ENCODE assay signal across 8 cellular contexts in the genomic region with DNA sequence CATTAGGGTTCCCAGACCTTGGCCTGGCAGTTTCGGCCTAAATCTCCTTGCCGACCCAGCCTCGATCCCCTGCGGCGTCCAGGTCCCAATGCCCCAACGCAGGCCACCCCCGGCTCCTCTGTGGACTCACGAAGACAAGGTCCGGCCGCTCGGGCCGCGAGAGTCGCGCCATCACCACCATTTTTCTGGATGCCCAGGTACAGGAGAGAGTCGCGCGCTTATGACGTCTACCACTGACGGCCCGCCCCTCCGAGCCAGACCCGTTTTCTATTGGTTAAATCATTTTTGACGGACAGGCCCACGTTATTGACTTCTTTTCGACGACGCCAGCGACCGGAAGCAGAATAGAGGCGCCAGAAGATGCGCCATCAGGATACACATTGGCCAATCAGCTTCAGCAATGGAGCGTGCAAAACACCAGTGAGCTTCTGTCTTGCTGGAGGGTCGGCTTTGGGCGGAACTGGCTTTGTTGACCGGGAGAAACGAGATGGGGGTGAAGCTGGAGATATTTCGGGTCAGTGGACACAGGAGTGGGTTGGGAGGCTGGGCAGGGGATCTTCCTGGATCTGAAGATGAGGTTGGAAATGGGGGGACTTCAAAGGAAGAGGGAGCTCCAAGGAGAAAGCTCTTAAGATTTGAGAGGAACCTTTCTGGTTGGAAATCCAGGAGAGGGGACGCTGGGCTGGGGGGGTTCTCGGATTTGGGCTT. TPM values are rescaled to one million over a fixed set of nuclear protein-coding genes. Genes with fewer than 3 reads are reported as not detected.
DNase-seq lines count a peak whose midpoint lies in the region; ATAC-seq and TF ChIP-seq lines count a peak whose summit lies in the region.

PET100 (plus strand) TSS at position 447 of the 708 bp plus-strand sequence; CDS start at position 488, 41 bp downstream.
XAB2 (minus strand) TSS at position 199 of the 708 bp plus-strand sequence; CDS start at position 181, 18 bp downstream.

- peaks cover 4 to 33% of the 10 kb centered on the region in 2 donors for H3K36me3 Mint-ChIP-seq in CD4-positive, alpha-beta memory T cell

- no peak for TF ChIP-seq CTCF in lower lobe of right lung (IDR thresholded peaks at IDR 0.05)

- H3K9me3 Mint-ChIP-seq in CD4-positive, alpha-beta memory T cell: peaks cover 0 to 3% (median 0%) of the 10 kb centered on the region in 8 donors

- peak within 1 kb of the TSS; percentile 81 to 96 for H3K4me3 ChIP-seq in CD4-positive, alpha-beta memory T cell (ENCODE audit: low read length in 2 of 2)
- H3K4me3 ChIP-seq in lower lobe of right lung: peak within 1 kb of the TSS; percentile 100

- peak within 1 kb of the TSS; percentile 95 to 99 (median 96) for H3K4me3 Mint-ChIP-seq in CD4-positive, alpha-beta memory T cell

- peaks cover 31% of the 10 kb centered on the region for H3K4me1 ChIP-seq in CD4-positive, alpha-beta memory T cell (ENCODE audit: insufficient read depth, low read length)
- peaks cover 31% of the 10 kb centered on the region for H3K4me1 ChIP-seq in lower lobe of right lung

- peaks cover 26% of the 10 kb centered on the region for H3K36me3 ChIP-seq in CD4-positive, alpha-beta memory T cell (ENCODE audit: insufficient read depth, low read length)
- H3K36me3 ChIP-seq in lower lobe of right lung: peaks cover 41% of the 10 kb centered on the region

- peak; percentile 93 to 98 (median 96) for DNase-seq in CD4-positive, alpha-beta memory T cell
- DNase-seq in HS-5 (ENCODE audit: low read depth): peak; percentile 97
- DNase-seq in NK-92 treated with Interleukin-12 subunit alpha and Interleukin-12 subunit beta, amount 100 ng/mL, for 24 hours (lab: John Stamatoyannopoulos, UW): peak; percentile 93
- DNase-seq in activated CD8-positive, alpha-beta memory T cell treated with anti-CD3 and anti-CD28 coated beads for 24 hours: peak; percentile 96
- peak; percentile 93 for DNase-seq in effector CD4-positive, alpha-beta T cell
- DNase-seq in lower lobe of right lung: peak; percentile 96
- peak; percentile 86 to 92 (median 91) for DNase-seq in stimulated activated CD4-positive, alpha-beta T cell treated with anti-CD3 and anti-CD28 coated beads, TNF-alpha, amount 100 ng/mL, for 24 hours (ENCODE audit: low read depth in 3 of 3)

- POLR2A ChIA-PET in CD4-positive, alpha-beta memory T cell (lab: Charles Lee; ENCODE audit: partially characterized antibody): interaction anchor here (0.7 to 2.8 kb wide), 23 partner anchors 9 to 815 kb away, joined by 3 to 15 read pairs (median 6); partner anchors contain the start of genes ARHGEF18, HNRNPM, MCOLN1 and PNPLA6

- ATAC-seq in GM19463 (IDR thresholded peaks at IDR 0.05; ENCODE audit: unreplicated experiment) (peak; percentile 94), lower lobe of right lung (peak; percentile 97 to 98)

- no peaks in the 10 kb centered on the region for H3K27me3 ChIP-seq in CD4-positive, alpha-beta memory T cell (ENCODE audit: insufficient read depth, low read length)
- H3K27me3 ChIP-seq in lower lobe of right lung (ENCODE audit: low read depth): no peaks in the 10 kb centered on the region

- H3K27me3 Mint-ChIP-seq in CD4-positive, alpha-beta memory T cell: no peaks in the 10 kb centered on the region

- H3K4me1 Mint-ChIP-seq in CD4-positive, alpha-beta memory T cell: peaks cover 16 to 47% (median 34%) of the 10 kb centered on the region in 4 donors

- peak within 1 kb of the TSS; percentile 94 for H3K27ac ChIP-seq in CD4-positive, alpha-beta memory T cell (ENCODE audit: low read depth, low read length)
- peak within 1 kb of the TSS; percentile 93 for H3K27ac ChIP-seq in lower lobe of right lung

- intact Hi-C loops in CD4-positive, alpha-beta memory T cell (cut with micrococcal nuclease): loop anchor here (1.0 to 5.0 kb wide), 3 partner anchors 8 to 293 kb away; partner anchors contain the start of genes SNAPC2, STXBP2 and TRAPPC5
- intact Hi-C loops in lower lobe of right lung (cut with DNase I): no loop called here

- H3K9me3 ChIP-seq in CD4-positive, alpha-beta memory T cell (ENCODE audit: control insufficient read depth in 1 of 2, low read length in 2 of 2): no peaks in the 10 kb centered on the region
- H3K9me3 ChIP-seq in lower lobe of right lung: no peaks in the 10 kb centered on the region

- H3K27ac Mint-ChIP-seq in CD4-positive, alpha-beta memory T cell: peak within 1 kb of the TSS; percentile 92 to 100 (median 99)

- CTCF ChIA-PET in CD4-positive, alpha-beta memory T cell (lab: Charles Lee; ENCODE audit: partially characterized antibody): interaction anchor here (0.6 to 1.7 kb wide), 10 partner anchors 8 to 373 kb away, joined by 3 to 6 read pairs (median 3); partner anchors contain the start of gene TRAPPC5

RNA-seq across cellular contexts. Expression of gene PET100, which starts in this region (rescaled TPM):
- 100 to 1,000 TPM; 120 to 144 TPM for total RNA-seq in CD4-positive, alpha-beta memory T cell
- polyA plus RNA-seq in CD4-positive, alpha-beta memory T cell: 100 to 1,000 TPM; 127 to 279 TPM
- total RNA-seq in lower lobe of right lung: 82.6 TPM

RNA-seq across cellular contexts. Expression of gene XAB2, which starts in this region (rescaled TPM):
- total RNA-seq in CD4-positive, alpha-beta memory T cell: 10 to 100 TPM; 75.6 to 77.2 TPM
- 1 to 10 TPM; 5.4 to 9.6 TPM for polyA plus RNA-seq in CD4-positive, alpha-beta memory T cell
- total RNA-seq in lower lobe of right lung: 42.0 TPM

Comparison
In these comparisons a context has a peak if more than half of its experiments do, and no peak if none do; other contexts are left out.
1. Peak in every context shown above with its lines: DNase-seq, ATAC-seq, H3K4me3 ChIP-seq and H3K27ac ChIP-seq.